29 cellular contexts compared by ENCODE assay signal in genomic region chr6:7413151-7413823, GRCh38. TPM values are rescaled to one million over a fixed set of nuclear protein-coding genes. Genes with fewer than 3 reads are reported as not detected.
DNase-seq lines count a peak whose midpoint lies in the region; ATAC-seq, FAIRE-seq and TF ChIP-seq lines count a peak whose summit lies in the region.
"Had no signal": no experiment of that assay in that cellular context is flagged by ENCODE, and none has a peak within 500 bp of the region (broad histone marks: within the 10 kb centered on the region; RNA-seq: fewer than 3 reads in every experiment).

No MANE protein-coding gene starts in this region.

- H3K36me3 Mint-ChIP-seq in activated naive CD4-positive, alpha-beta T cell treated with anti-CD3 and anti-CD28 coated beads, Interleukin-2, amount 50 U/mL, for 72 hours, result peaks cover 36 to 46% of the 10 kb centered on the region in 2 donors

- H3K18ac ChIP-seq in mesenchymal stem cell (ENCODE audit: low read depth in 1 of 2, low read length in 2 of 2), result no peak overlapping the region

- H3K27me3 ChIP-seq in HUES48 (ENCODE audit: control insufficient read depth, insufficient read depth, low read length), result no peaks in the 10 kb centered on the region
- H3K27me3 ChIP-seq in mesenchymal stem cell (ENCODE audit: control insufficient read depth in 1 of 2, insufficient read depth in 1 of 2, low read length in 2 of 2), result no peaks in the 10 kb centered on the region
- H3K27me3 ChIP-seq: cardiac muscle cell, heart left ventricle had no signal

- WGBS in mesenchymal stem cell, result 20% methylated on average over 1 of the region's 2 CpGs

- H3K9me3 Mint-ChIP-seq in activated naive CD4-positive, alpha-beta T cell treated with anti-CD3 and anti-CD28 coated beads, Interleukin-2, amount 50 U/mL, for 72 hours, result no peaks in the 10 kb centered on the region
- H3K9me3 Mint-ChIP-seq: stimulated activated memory B cell treated with anti-CD40 and anti-IgM and Interleukin-4, amounts not matched to agents 10 μg/mL and 1 μg/mL and 100 μg/mL, for 72 hours; T-helper 2 cell treated with Interferon-gamma antibody and Interleukin-4, amounts not matched to agents 5 μg/mL and 100 μg/mL, for 36 hours had no signal

- H3K4me3 ChIP-seq in HUES48 (ENCODE audit: low read depth, low read length), result no peak overlapping the region
- no peak overlapping the region for H3K4me3 ChIP-seq in mesenchymal stem cell (ENCODE audit: insufficient read depth in 1 of 2, low read depth in 1 of 2, low read length in 2 of 2)
- no peak overlapping the region for H3K4me3 ChIP-seq in retinal pigment epithelial cell (ENCODE audit: low read length)
- H3K4me3 ChIP-seq: cardiac muscle cell, GM12878, heart left ventricle, left ventricle myocardium inferior had no signal

- H2BK5ac ChIP-seq in mesenchymal stem cell (ENCODE audit: low read depth, low read length, poor library complexity, severe bottlenecking), result no peak overlapping the region

- no peak overlapping the region for H2BK15ac ChIP-seq in mesenchymal stem cell (ENCODE audit: low read depth, poor library complexity, severe bottlenecking)

- no peak for ATAC-seq in activated naive CD4-positive, alpha-beta T cell treated with anti-CD3 and anti-CD28 coated beads, Interleukin-2, amount 50 U/mL, for 72 hours
- ATAC-seq: GM12878; heart left ventricle; stimulated activated memory B cell treated with anti-CD40 and anti-IgM and Interleukin-4, amounts not matched to agents 10 μg/mL and 1 μg/mL and 100 μg/mL, for 72 hours had no signal

- TF ChIP-seq CTCF in retinal pigment epithelial cell (conservative IDR thresholded peaks at IDR 0.05; ENCODE audit: low read depth, low read length), result no peak

- no peak overlapping the region for H4K8ac ChIP-seq in mesenchymal stem cell (ENCODE audit: low read length)

- H3K9ac ChIP-seq in HUES48 (ENCODE audit: low read depth, low read length), result no peak overlapping the region
- no peak overlapping the region for H3K9ac ChIP-seq in mesenchymal stem cell (ENCODE audit: low read length)

- H3K36me3 ChIP-seq in HUES48 (ENCODE audit: control insufficient read depth, insufficient read depth, low read length), result peaks cover 86% of the 10 kb centered on the region
- H3K36me3 ChIP-seq in mesenchymal stem cell (ENCODE audit: control insufficient read depth in 1 of 2, insufficient read depth in 2 of 2, low read depth in 1 of 2, low read length in 2 of 2), result peaks cover 24 to 79% of the 10 kb centered on the region in 2 experiments

- intact Hi-C loops in posterior vena cava (cut with DNase I), result no loop called here

- H3K27ac ChIP-seq in HUES48 (ENCODE audit: low read depth, low read length), result peak overlapping the region; percentile 72
- peak overlapping the region; percentile 90 for H3K27ac ChIP-seq in mesenchymal stem cell (ENCODE audit: low read length, poor library complexity, severe bottlenecking)
- H3K27ac ChIP-seq: cardiac muscle cell, epithelial cell of prostate, heart left ventricle, left ventricle myocardium inferior had no signal

- H3K79me1 ChIP-seq in mesenchymal stem cell (replicated peaks; ENCODE audit: low read length, poor library complexity, severe bottlenecking), result peaks cover 8% of the 10 kb centered on the region

- no peak for DNase-seq in mesenchymal stem cell
- DNase-seq in retinal pigment epithelial cell (ENCODE audit: low read depth), result peak; percentile 11
- no peak for DNase-seq in posterior vena cava (ENCODE audit: low spot score)
- DNase-seq in cortex of kidney (lab: John Stamatoyannopoulos, UW), result no peak
- no peak for DNase-seq in activated naive CD4-positive, alpha-beta T cell treated with anti-CD3 and anti-CD28 coated beads, Interleukin-2, amount 50 U/mL, for 72 hours (ENCODE audit: low spot score in 2 of 2)
- no peak for DNase-seq in NK-92 treated with Interleukin-12 subunit alpha and Interleukin-12 subunit beta, amount 100 ng/mL, for 24 hours (lab: John Stamatoyannopoulos, UW)
- DNase-seq: activated CD4-positive, alpha-beta T cell treated with anti-CD3 and anti-CD28 coated beads for 48 hours; activated naive CD4-positive, alpha-beta T cell; activated T-cell treated with anti-CD3 and anti-CD28 coated beads, Interleukin-2, amount 50 U/mL, for 48 hours; amniotic stem cell; DMS79; heart left ventricle; Karpas-422; left ventricle myocardium inferior; MV-4-11; NCI-H2171 treated with DMSO at 0.1 percent for 48 hours; NCI-H748 treated with DMSO at 0.1 percent for 48 hours; stimulated activated CD4-positive, alpha-beta T cell treated with anti-CD3 and anti-CD28 coated beads, Interleukin-2, amount 100 ng/mL, for 48 hours had no signal

- no peak overlapping the region for H3K4ac ChIP-seq in mesenchymal stem cell (ENCODE audit: low read depth in 1 of 2, low read length in 2 of 2)

- H3K9me3 ChIP-seq in HUES48 (ENCODE audit: control insufficient read depth, insufficient read depth, low read length), result no peaks in the 10 kb centered on the region
- no peaks in the 10 kb centered on the region for H3K9me3 ChIP-seq in mesenchymal stem cell (ENCODE audit: control insufficient read depth, low read length)
- H3K9me3 ChIP-seq: heart left ventricle, left ventricle myocardium inferior had no signal

- no peak overlapping the region for H3K23ac ChIP-seq in mesenchymal stem cell (ENCODE audit: low read length in 2 of 2)

- no peak overlapping the region for H3K4me2 ChIP-seq in mesenchymal stem cell (ENCODE audit: low read length, poor library complexity, severe bottlenecking)

- no peak overlapping the region for H2AK5ac ChIP-seq in mesenchymal stem cell (ENCODE audit: low read length, severe bottlenecking)

- H3K4me1 ChIP-seq in HUES48 (ENCODE audit: control insufficient read depth, insufficient read depth, low read length) (peaks cover 10% of the 10 kb centered on the region; the same call in 1 of the 2 replicates), mesenchymal stem cell (ENCODE audit: control insufficient read depth, insufficient read depth, low read depth, low read length) (peaks cover 5% of the 10 kb centered on the region)
- H3K4me1 ChIP-seq: heart left ventricle, left ventricle myocardium inferior had no signal

- H2BK12ac ChIP-seq in mesenchymal stem cell (ENCODE audit: low read length in 2 of 2), result no peak overlapping the region

- no peak overlapping the region for H3K27ac Mint-ChIP-seq in activated naive CD4-positive, alpha-beta T cell treated with anti-CD3 and anti-CD28 coated beads, Interleukin-2, amount 50 U/mL, for 72 hours
- H3K27ac Mint-ChIP-seq: stimulated activated memory B cell treated with anti-CD40 and anti-IgM and Interleukin-4, amounts not matched to agents 10 μg/mL and 1 μg/mL and 100 μg/mL, for 72 hours; T-helper 2 cell treated with Interferon-gamma antibody and Interleukin-4, amounts not matched to agents 5 μg/mL and 100 μg/mL, for 36 hours had no signal

- H2BK120ac ChIP-seq in mesenchymal stem cell (ENCODE audit: low read depth, low read length), result no peak overlapping the region

- no peak overlapping the region for H3K14ac ChIP-seq in mesenchymal stem cell (ENCODE audit: low read length in 2 of 2)

- no peak overlapping the region for H4K91ac ChIP-seq in mesenchymal stem cell (ENCODE audit: low read length)

- no peak overlapping the region for H2AFZ ChIP-seq in mesenchymal stem cell (ENCODE audit: low read depth, low read length)

- peak; percentile 24 for FAIRE-seq in colon (lab: Jason Lieb, UNC)
- FAIRE-seq: GM12878 had no signal

RNA-seq across cellular contexts. Expression of gene RIOK1, which starts 23.7 kb away (rescaled TPM):
- polyA plus RNA-seq in mesenchymal stem cell (2013, experiment 1 of 2), result 17.8 TPM
- polyA plus RNA-seq in mesenchymal stem cell (2013, experiment 2 of 2), result 17.4 TPM
- total RNA-seq in posterior vena cava, result 10 to 100 TPM; 18.9 to 20.7 TPM
- total RNA-seq in activated naive CD4-positive, alpha-beta T cell treated with anti-CD3 and anti-CD28 coated beads, Interleukin-2, amount 50 U/mL, for 72 hours, result 10 to 100 TPM; 35.8 to 36.5 TPM

RNA-seq across cellular contexts. Expression of gene CAGE1, which starts 23.7 kb away (rescaled TPM):
- polyA plus RNA-seq in mesenchymal stem cell (2013, experiment 1 of 2), result not detected
- polyA plus RNA-seq in mesenchymal stem cell (2013, experiment 2 of 2), result not detected
- not detected for total RNA-seq in posterior vena cava
- total RNA-seq in activated naive CD4-positive, alpha-beta T cell treated with anti-CD3 and anti-CD28 coated beads, Interleukin-2, amount 50 U/mL, for 72 hours, result under 1 TPM in 1 of 2 donors, not detected in 1; 0.30 TPM
- total RNA-seq: H4, left ventricle myocardium inferior, mucosa of gallbladder, temporal lobe had no signal
- polyA plus RNA-seq: BJ, heart left ventricle had no signal
